33 cellular contexts compared by ENCODE assay signal in genomic region chr2:233336541-233336940, GRCh38. TPM values are rescaled to one million over a fixed set of nuclear protein-coding genes. Genes with fewer than 3 reads are reported as not detected.
"Had no signal": no experiment of that assay in that cellular context is flagged by ENCODE, and none has a peak within 500 bp of the region (broad histone marks: within the 10 kb centered on the region; RNA-seq: fewer than 3 reads in every experiment).

No MANE protein-coding gene starts in this region.

- H3K27ac ChIP-seq: coronary artery, esophagus squamous epithelium, heart right ventricle, lower lobe of right lung, ovary, psoas muscle, sigmoid colon, spleen, thoracic aorta, tibial nerve, upper lobe of right lung, uterus had no signal

- H3K4me3 Mint-ChIP-seq: effector memory CD8-positive, alpha-beta T cell; naive thymus-derived CD8-positive, alpha-beta T cell; nephron progenitor cell; stimulated activated naive B cell treated with anti-CD40 and anti-IgM and Interleukin-4, amounts not matched to agents 10 μg/mL and 1 μg/mL and 100 μg/mL, for 72 hours; stimulated activated naive CD8-positive, alpha-beta T cell treated with anti-CD3 and anti-CD28 coated beads, Interleukin-15, Interleukin-2, amounts not matched to agents 100 ng/mL and 50 ng/mL, for 24 hours had no signal

- H3K4me1 ChIP-seq: psoas muscle, sigmoid colon, upper lobe of right lung, uterus had no signal

- H3K27me3 Mint-ChIP-seq: effector memory CD8-positive, alpha-beta T cell; naive thymus-derived CD8-positive, alpha-beta T cell; stimulated activated naive B cell treated with anti-CD40 and anti-IgM and Interleukin-4, amounts not matched to agents 10 μg/mL and 1 μg/mL and 100 μg/mL, for 72 hours; stimulated activated naive CD8-positive, alpha-beta T cell treated with anti-CD3 and anti-CD28 coated beads, Interleukin-15, Interleukin-2, amounts not matched to agents 100 ng/mL and 50 ng/mL, for 24 hours had no signal

- DNase-seq: dermis blood vessel endothelial cell; effector memory CD8-positive, alpha-beta T cell; erythroblast; esophagus squamous epithelium; foreskin melanocyte; glutamatergic neuron; heart right ventricle; hippocampal formation; left cardiac atrium; left ventricle myocardium superior; lower lobe of right lung; naive thymus-derived CD8-positive, alpha-beta T cell; nephron progenitor cell; nucleus accumbens; ovary; posterior cingulate gyrus; psoas muscle; right cardiac atrium; sigmoid colon; stimulated activated naive B cell treated with anti-CD40 and anti-IgM and Interleukin-4, amounts not matched to agents 10 μg/mL and 1 μg/mL and 100 μg/mL, for 72 hours; upper lobe of right lung; uterus had no signal

- H3K27me3 ChIP-seq: ovary, sigmoid colon, spleen, tibial nerve, upper lobe of right lung, uterus had no signal

- H3K4me3 ChIP-seq: coronary artery, esophagus squamous epithelium, heart right ventricle, lower lobe of right lung, ovary, psoas muscle, sigmoid colon, spleen, thoracic aorta, tibial nerve, upper lobe of right lung, uterus had no signal

- H3K9me3 Mint-ChIP-seq: effector memory CD8-positive, alpha-beta T cell; nephron progenitor cell; stimulated activated naive B cell treated with anti-CD40 and anti-IgM and Interleukin-4, amounts not matched to agents 10 μg/mL and 1 μg/mL and 100 μg/mL, for 72 hours; stimulated activated naive CD8-positive, alpha-beta T cell treated with anti-CD3 and anti-CD28 coated beads, Interleukin-15, Interleukin-2, amounts not matched to agents 100 ng/mL and 50 ng/mL, for 24 hours had no signal

- H3K27ac Mint-ChIP-seq: effector memory CD8-positive, alpha-beta T cell; nephron progenitor cell; stimulated activated naive B cell treated with anti-CD40 and anti-IgM and Interleukin-4, amounts not matched to agents 10 μg/mL and 1 μg/mL and 100 μg/mL, for 72 hours; stimulated activated naive CD8-positive, alpha-beta T cell treated with anti-CD3 and anti-CD28 coated beads, Interleukin-15, Interleukin-2, amounts not matched to agents 100 ng/mL and 50 ng/mL, for 24 hours had no signal

- H3K36me3 Mint-ChIP-seq: naive thymus-derived CD8-positive, alpha-beta T cell had no signal

- H3K9me3 ChIP-seq: esophagus squamous epithelium, lower lobe of right lung, ovary, psoas muscle, sigmoid colon, spleen, thoracic aorta, tibial nerve, upper lobe of right lung, uterus had no signal

- H3K36me3 ChIP-seq: esophagus squamous epithelium, heart right ventricle, lower lobe of right lung, ovary, sigmoid colon, spleen, thoracic aorta, tibial nerve, upper lobe of right lung, uterus had no signal

RNA-seq across cellular contexts. Expression of gene SAG, which starts 28.9 kb away (rescaled TPM):
- total RNA-seq: cerebellum, dermis blood vessel endothelial cell, esophagus squamous epithelium, heart right ventricle, kidney epithelial cell, left cardiac atrium, left ventricle myocardium superior, lower lobe of right lung, mesenteric fat pad, myocyte, ovary, psoas muscle, renal cortical epithelial cell, right cardiac atrium, sigmoid colon, skeletal muscle tissue, thoracic aorta, tibial nerve, upper lobe of right lung had no signal
